Comparison of ENCODE assay signal across 9 cellular contexts in genomic region chr11:61828379-61828628, GRCh38. TPM values are rescaled to one million over a fixed set of nuclear protein-coding genes. Genes with fewer than 3 reads are reported as not detected.
DNase-seq lines count a peak whose midpoint lies in the region; ATAC-seq, FAIRE-seq and TF ChIP-seq lines count a peak whose summit lies in the region.
"Had no signal": no experiment of that assay in that cellular context is flagged by ENCODE, and none has a peak within 500 bp of the region (broad histone marks: within the 10 kb centered on the region; RNA-seq: fewer than 3 reads in every experiment).

No MANE protein-coding gene starts in this region.

- peaks cover 6% of the 10 kb centered on the region for H3K36me3 ChIP-seq in bronchial epithelial cell (ENCODE audit: control insufficient read depth, insufficient read depth, low read length)
- H3K36me3 ChIP-seq in muscle layer of colon (ENCODE audit: insufficient read depth, low read length): no peaks in the 10 kb centered on the region

- TF ChIP-seq CTCF in AG09309 (IDR thresholded peaks at IDR 0.05; ENCODE audit: control insufficient read depth, insufficient read depth, low read depth, low read length, missing control alignments) (no peak), bronchial epithelial cell (IDR thresholded peaks at IDR 0.05; ENCODE audit: insufficient read depth, low read length, severe bottlenecking) (no peak)

- peaks cover 32% of the 10 kb centered on the region for H3K4me1 ChIP-seq in muscle layer of colon (ENCODE audit: insufficient read depth, low read length)

- no peaks in the 10 kb centered on the region for H3K9me3 ChIP-seq in muscle layer of colon (ENCODE audit: low read length)

- H3K27me3 ChIP-seq in bronchial epithelial cell (ENCODE audit: control insufficient read depth, insufficient read depth, low read length): no peaks in the 10 kb centered on the region
- H3K27me3 ChIP-seq in muscle layer of colon (ENCODE audit: control insufficient read depth in 1 of 2, insufficient read depth in 2 of 2, low read length in 2 of 2): no peaks in the 10 kb centered on the region

- peak; percentile 4 for ATAC-seq in HG02763 (IDR thresholded peaks at IDR 0.05; ENCODE audit: unreplicated experiment)
- ATAC-seq in GM21390 (IDR thresholded peaks at IDR 0.05; ENCODE audit: unreplicated experiment): no peak

- FAIRE-seq in bronchial epithelial cell (lab: Jason Lieb, UNC): no peak
- FAIRE-seq: colon had no signal

- no peak for DNase-seq in AG09309 (ENCODE audit: low read depth)
- no peak for DNase-seq in bronchial epithelial cell (ENCODE audit: low read depth)
- no peak for DNase-seq in activated effector memory CD4-positive, alpha-beta T cell treated with anti-CD3 and anti-CD28 coated beads, Interleukin-2, amount 50 U/mL, for 16 hours
- DNase-seq in SW 1271 (lab: John Stamatoyannopoulos, UW): no peak
- DNase-seq in NOMO-1 treated with DMSO at 0.1 percent for 48 hours (lab: John Stamatoyannopoulos, UW; ENCODE audit: unreplicated experiment): no peak

- H3K4me3 ChIP-seq in AG09309 (ENCODE audit: control insufficient read depth, low read depth, low read length) (peak overlapping the region; percentile 66), bronchial epithelial cell (ENCODE audit: low read depth, low read length) (peak overlapping the region; percentile 61), muscle layer of colon (ENCODE audit: low read depth in 1 of 2, low read length in 2 of 2) (peak overlapping the region; percentile 61 to 92)

- H3K27ac ChIP-seq in muscle layer of colon (ENCODE audit: low read depth, low read length): peak overlapping the region; percentile 95

- H3K9ac ChIP-seq in muscle layer of colon (ENCODE audit: low read length): no peak overlapping the region

RNA-seq across cellular contexts. Expression of gene FADS2, which starts 0.2 kb away (rescaled TPM):
- 15.2 and 34.2 TPM in 2 replicates for total RNA-seq in bronchial epithelial cell

RNA-seq across cellular contexts. Expression of gene FADS1, which starts 11.5 kb away (rescaled TPM):
- 23.2 and 46.9 TPM in 2 replicates for total RNA-seq in bronchial epithelial cell

RNA-seq across cellular contexts. Expression of gene FEN1, which starts 35.6 kb away (rescaled TPM):
- 5.9 and 9.7 TPM in 2 replicates for total RNA-seq in bronchial epithelial cell

RNA-seq across cellular contexts. Expression of gene TMEM258, which starts 35.9 kb away (rescaled TPM):
- total RNA-seq in bronchial epithelial cell: 61.3 and 159 TPM in 2 replicates
